24 cellular contexts compared by ENCODE assay signal in the genomic region with DNA sequence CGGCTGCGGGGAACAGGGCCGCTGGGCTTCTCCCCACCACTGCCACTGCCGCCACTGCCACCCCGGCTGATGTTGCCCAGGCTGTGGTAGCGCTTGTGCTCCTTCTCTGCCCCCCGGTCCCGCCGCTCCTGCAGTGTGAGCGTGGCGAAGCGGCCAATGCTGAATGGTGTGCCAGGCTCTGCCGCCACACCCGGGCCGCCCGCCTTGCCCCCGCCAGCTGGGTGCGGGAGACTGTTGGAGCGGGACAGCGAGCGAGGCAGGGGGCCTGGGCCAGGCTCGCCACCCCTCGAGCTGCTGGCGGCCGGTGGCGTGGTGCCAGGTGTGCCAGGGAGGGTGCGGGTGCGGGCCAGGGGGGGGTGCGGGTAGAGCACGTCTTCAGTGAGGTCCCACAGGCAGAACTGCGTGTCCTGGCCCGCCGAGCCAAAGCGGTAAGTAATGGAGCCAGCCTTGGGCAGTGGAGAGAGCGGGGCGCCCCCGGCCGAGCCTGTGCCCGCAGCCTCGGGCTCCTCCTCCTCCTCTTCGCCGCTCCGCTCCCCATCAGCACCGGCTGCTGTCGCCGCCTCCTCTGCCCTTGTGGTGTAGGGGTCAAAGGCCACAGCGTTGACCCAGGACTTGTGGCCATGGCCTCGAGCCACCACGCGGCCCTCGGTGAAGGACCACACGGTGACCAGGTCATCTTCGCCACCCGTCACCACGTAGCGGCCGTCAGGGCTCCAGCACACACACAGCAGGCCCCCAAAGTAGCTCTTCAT. TPM values are rescaled to one million over a fixed set of nuclear protein-coding genes. Genes with fewer than 3 reads are reported as not detected.
DNase-seq lines count a peak whose midpoint lies in the region; ATAC-seq and TF ChIP-seq lines count a peak whose summit lies in the region.
"Had no signal": no experiment of that assay in that cellular context is flagged by ENCODE, and none has a peak within 500 bp of the region (broad histone marks: within the 10 kb centered on the region; RNA-seq: fewer than 3 reads in every experiment).

No MANE protein-coding gene starts in this region.

- H3K27ac ChIP-seq in IMR-90 (ENCODE audit: insufficient read depth, low read length) (no peak overlapping the region), esophagus muscularis mucosa (replicated peaks in 1 of 4) (peak overlapping the region; percentile 94 to 97 (median 95)), sigmoid colon (peak overlapping the region; percentile 96 to 98 (median 98))
- H3K27ac ChIP-seq: C4-2B, WERI-Rb-1 had no signal

- H3K56ac ChIP-seq in IMR-90 (ENCODE audit: extremely low read depth, insufficient read depth, low read length): no peak overlapping the region

- no peak overlapping the region for H3K18ac ChIP-seq in IMR-90 (ENCODE audit: low read depth, low read length)

- no peak overlapping the region for H4K91ac ChIP-seq in IMR-90 (ENCODE audit: insufficient read depth, low read depth, low read length)

- peak overlapping the region; percentile 49 for H2AK9ac ChIP-seq in IMR-90 (replicated peaks; ENCODE audit: low read depth, low read length, poor library complexity)

- H4K8ac ChIP-seq in IMR-90 (ENCODE audit: low read depth in 2 of 2, low read length in 2 of 2): no peak overlapping the region

- no peak for TF ChIP-seq CTCF in IMR-90 (conservative IDR thresholded peaks at IDR 0.05; ENCODE audit: low read depth, low read length)
- TF ChIP-seq CTCF in esophagus muscularis mucosa (IDR thresholded peaks at IDR 0.05): no peak
- TF ChIP-seq CTCF in sigmoid colon (IDR thresholded peaks at IDR 0.05): no peak

- H3K36me3 ChIP-seq in IMR-90 (ENCODE audit: control insufficient read depth, insufficient read depth, low read length): peaks cover 50% of the 10 kb centered on the region
- peaks cover 20 to 62% (median 56%) of the 10 kb centered on the region in 4 donors for H3K36me3 ChIP-seq in esophagus muscularis mucosa
- peaks cover 0 to 60% (median 30%) of the 10 kb centered on the region in 4 donors for H3K36me3 ChIP-seq in sigmoid colon

- H4K20me1 ChIP-seq in IMR-90 (ENCODE audit: insufficient read depth, low read length): peaks cover 13% of the 10 kb centered on the region

- TF ChIP-seq RAD21 in IMR-90 (IDR thresholded peaks at IDR 0.05; ENCODE audit: low read length): no peak

- TF ChIP-seq EP300 in esophagus muscularis mucosa (IDR thresholded peaks at IDR 0.05) (no peak), sigmoid colon (IDR thresholded peaks at IDR 0.05) (no peak)

- H3K27me3 ChIP-seq in IMR-90 (ENCODE audit: control insufficient read depth, insufficient read depth, low read length) (no peaks in the 10 kb centered on the region), esophagus muscularis mucosa (no peaks in the 10 kb centered on the region), sigmoid colon (no peaks in the 10 kb centered on the region)

- H2AK5ac ChIP-seq in IMR-90 (ENCODE audit: low read depth, low read length): no peak overlapping the region

- H3K79me1 ChIP-seq in IMR-90 (ENCODE audit: low read depth in 1 of 2, low read length in 2 of 2): peaks cover 25 to 75% of the 10 kb centered on the region in 2 experiments

- H3K9me3 ChIP-seq in IMR-90 (ENCODE audit: control insufficient read depth, insufficient read depth, low read length): no peaks in the 10 kb centered on the region
- H3K9me3 ChIP-seq in esophagus muscularis mucosa: no peaks in the 10 kb centered on the region
- no peaks in the 10 kb centered on the region for H3K9me3 ChIP-seq in sigmoid colon

- CTCF ChIA-PET in IMR-90 (lab: Yijun Ruan, JAX): no interaction called here

- no peak overlapping the region for H2BK20ac ChIP-seq in IMR-90 (ENCODE audit: low read depth, low read length)

- no peak overlapping the region for H2BK15ac ChIP-seq in IMR-90 (ENCODE audit: low read depth, low read length)

- no peak overlapping the region for H3K4me2 ChIP-seq in IMR-90 (ENCODE audit: low read depth, low read length)

- no peak overlapping the region for H2BK120ac ChIP-seq in IMR-90 (ENCODE audit: low read depth, low read length)

- no peak overlapping the region for H3K9ac ChIP-seq in IMR-90 (ENCODE audit: low read depth, low read length)

- H3K14ac ChIP-seq in IMR-90 (replicated peaks; ENCODE audit: low read depth, low read length): no peak overlapping the region

- H3K4me3 ChIP-seq in IMR-90 (ENCODE audit: insufficient read depth, low read depth, low read length) (no peak overlapping the region), esophagus muscularis mucosa (no peak overlapping the region), sigmoid colon (no peak overlapping the region)

- H2AFZ ChIP-seq in IMR-90 (replicated peaks; ENCODE audit: low read length, poor library complexity): no peak overlapping the region

- H4K5ac ChIP-seq in IMR-90 (ENCODE audit: low read depth, low read length): no peak overlapping the region

- TF ChIP-seq POLR2A in IMR-90 (IDR thresholded peaks at IDR 0.05; ENCODE audit: low read depth, low read length) (no peak), esophagus muscularis mucosa (IDR thresholded peaks at IDR 0.05; ENCODE audit: low read depth) (no peak), sigmoid colon (IDR thresholded peaks at IDR 0.05) (no peak)

- no peak for ATAC-seq in IMR-90 (ENCODE audit: low read depth)
- no peak for ATAC-seq in GM19467 (IDR thresholded peaks at IDR 0.05; ENCODE audit: unreplicated experiment)
- ATAC-seq: SK-N-SH treated with all-trans-retinoic acid at 6 μM for 48 hours had no signal

- H3K23ac ChIP-seq in IMR-90 (ENCODE audit: low read depth, low read length): no peak overlapping the region

- intact Hi-C loops in IMR-90 (cut with micrococcal nuclease): no loop called here
- intact Hi-C loops in esophagus muscularis mucosa (cut with DNase I): no loop called here
- intact Hi-C loops in sigmoid colon (cut with DNase I): loop anchor here (10.0 kb wide), 1 partner anchor 281 kb away; a partner anchor contains a TSS

- in situ Hi-C loops in IMR-90 (cut with MboI; ENCODE audit: low sequenced_read_pairs): no loop called here

- WGBS in IMR-90 (ENCODE audit: extremely low coverage in 2 of 2, insufficient read length in 1 of 2), 2 experiments: 96% methylated on average over 43 of the region's 57 CpGs; no CpG with 5 or more reads in 1 of the 2 experiments
- WGBS in esophagus muscularis mucosa: 88% methylated on average over 28 of the region's 57 CpGs
- WGBS in sigmoid colon, 2 donors: 94 to 95% methylated on average over 57 of the region's 57 CpGs

- H3K4ac ChIP-seq in IMR-90 (ENCODE audit: low read depth, low read length): no peak overlapping the region

- peaks cover 15% of the 10 kb centered on the region; the same call in 1 of the 2 replicates for H3K9me1 ChIP-seq in IMR-90 (ENCODE audit: insufficient read depth, low read length)

- BruUV-seq in IMR-90 (replicated peaks; lab: Mats Ljungman, UMichigan): no TSS peak

- dilution Hi-C loops in IMR-90 (cut with HindIII; ENCODE audit: low sequenced_read_pairs, unreplicated experiment): no loop called here

- no peak for DNase-seq in IMR-90
- no peak for DNase-seq in esophagus muscularis mucosa (ENCODE audit: extremely low spot score)
- no peak for DNase-seq in sigmoid colon
- no peak for DNase-seq in HCEC 1CT
- no peak for DNase-seq in activated naive CD4-positive, alpha-beta T cell (lab: John Stamatoyannopoulos, UW)
- DNase-seq: activated CD4-positive, alpha-beta T cell treated with anti-CD3 and anti-CD28 coated beads, Interleukin-2, amount 50 U/mL, for 1 hour; cerebellar nuclear complex; foreskin melanocyte; GOT3; naive B cell; NCI-H1694 treated with DMSO at 0.1 percent for 48 hours; NCI-H748 treated with DMSO at 0.1 percent for 48 hours; RPMI8226; WERI-Rb-1 had no signal

- H3K4me1 ChIP-seq in IMR-90 (ENCODE audit: control insufficient read depth, insufficient read depth, low read length) (peaks cover 26% of the 10 kb centered on the region), esophagus muscularis mucosa (peaks cover 52 to 72% (median 58%) of the 10 kb centered on the region in 4 donors), sigmoid colon (peaks cover 0 to 51% (median 41%) of the 10 kb centered on the region in 4 donors)

- POLR2A ChIA-PET in IMR-90 (lab: Charles Lee; ENCODE audit: unreplicated experiment): no interaction called here

- H2BK5ac ChIP-seq in IMR-90 (ENCODE audit: low read depth, low read length, poor library complexity, severe bottlenecking): no peak overlapping the region

RNA-seq across cellular contexts. Expression of a gene that starts 3.7 kb away (rescaled TPM):
- 7.9 and 10.0 TPM in 2 replicates for total RNA-seq in IMR-90 (2012; rRNA removed)
- 48.5 and 50.7 TPM in 2 replicates for polyA plus RNA-seq in IMR-90 (2012; rRNA removed)
- 39.1 and 50.8 TPM in 2 replicates for polyA plus RNA-seq in IMR-90 (2012; cell fraction: cytosol; rRNA removed)
- polyA plus RNA-seq in IMR-90 (2012; cell fraction: nucleus; rRNA removed; ENCODE audit: low replicate concordance): 395 and 718 TPM in 2 replicates
- total RNA-seq in esophagus muscularis mucosa: 100 to 1,000 TPM; 247 to 487 (median 347) TPM
- 100 to 1,000 TPM in 3 of 4 donors, 10 to 100 TPM in 1; 62.2 to 219 (median 168) TPM for total RNA-seq in sigmoid colon
- 10 to 100 TPM in 1 of 3 donors, 1 to 10 TPM in 2; 7.2 to 43.0 (median 8.8) TPM for polyA plus RNA-seq in sigmoid colon

RNA-seq across cellular contexts. Expression of a gene that starts 6.7 kb away (rescaled TPM):
- total RNA-seq in IMR-90 (2012; rRNA removed) (9.7 and 10.0 TPM in 2 replicates), esophagus muscularis mucosa (10 to 100 TPM; 56.0 to 88.7 (median 63.3) TPM), sigmoid colon (10 to 100 TPM; 21.1 to 59.5 (median 36.8) TPM)
- polyA plus RNA-seq in IMR-90 (2012; rRNA removed) (28.5 and 33.1 TPM in 2 replicates), sigmoid colon (10 to 100 TPM; 13.2 to 30.4 (median 14.8) TPM)
- 16.5 and 25.3 TPM in 2 replicates for polyA plus RNA-seq in IMR-90 (2012; cell fraction: cytosol; rRNA removed)
- 159 and 263 TPM in 2 replicates for polyA plus RNA-seq in IMR-90 (2012; cell fraction: nucleus; rRNA removed; ENCODE audit: low replicate concordance)

RNA-seq across cellular contexts. Expression of a gene that starts 16.9 kb away (rescaled TPM):
- total RNA-seq in IMR-90 (2012; rRNA removed) (0.90 and 1.4 TPM in 2 replicates), esophagus muscularis mucosa (10 to 100 TPM; 18.2 to 39.9 (median 28.8) TPM), sigmoid colon (10 to 100 TPM; 16.8 to 20.7 (median 18.7) TPM)
- polyA plus RNA-seq in IMR-90 (2012; rRNA removed) (15.5 TPM in 2 replicates), sigmoid colon (10 to 100 TPM in 1 of 3 donors, 1 to 10 TPM in 2; 4.2 to 11.6 (median 7.8) TPM)
- 11.5 and 18.1 TPM in 2 replicates for polyA plus RNA-seq in IMR-90 (2012; cell fraction: cytosol; rRNA removed)
- polyA plus RNA-seq in IMR-90 (2012; cell fraction: nucleus; rRNA removed; ENCODE audit: low replicate concordance): 24.5 and 68.5 TPM in 2 replicates

RNA-seq across cellular contexts. Expression of a gene that starts 29.2 kb away (rescaled TPM):
- total RNA-seq in IMR-90 (2012; rRNA removed) (under 0.01 TPM in 2 replicates), esophagus muscularis mucosa (under 1 TPM in 1 of 4 donors, not detected in 3; 0.11 TPM), sigmoid colon (not detected)
- polyA plus RNA-seq in IMR-90 (2012; rRNA removed) (0.09 TPM in 1 of 2 replicates, not detected in the other), sigmoid colon (under 1 TPM in 1 of 3 donors, not detected in 2; 0.12 TPM)
- polyA plus RNA-seq in IMR-90 (2012; cell fraction: cytosol; rRNA removed): 0.04 TPM in 1 of 2 replicates, not detected in the other
- polyA plus RNA-seq in IMR-90 (2012; cell fraction: nucleus; rRNA removed; ENCODE audit: low replicate concordance): 0.04 and 0.05 TPM in 2 replicates
- total RNA-seq: epithelial cell of proximal tubule had no signal
- polyA plus RNA-seq: AG04450, keratinocyte had no signal

RNA-seq across cellular contexts. Expression of a gene that starts 52.7 kb away (rescaled TPM):
- not detected in 2 replicates for total RNA-seq in IMR-90 (2012; rRNA removed)
- not detected in 2 replicates for polyA plus RNA-seq in IMR-90 (2012; rRNA removed)
- not detected in 2 replicates for polyA plus RNA-seq in IMR-90 (2012; cell fraction: cytosol; rRNA removed)
- polyA plus RNA-seq in IMR-90 (2012; cell fraction: nucleus; rRNA removed; ENCODE audit: low replicate concordance): not detected in 2 replicates
- total RNA-seq in esophagus muscularis mucosa: not detected
- not detected for total RNA-seq in sigmoid colon
- polyA plus RNA-seq in sigmoid colon: not detected
- total RNA-seq: activated T-helper 1 cell treated with anti-CD3 and anti-CD28 coated beads, Interleukin-12 subunit alpha, Interleukin-12 subunit beta, Interleukin-2, Interleukin-4 antibody, amounts not matched to agents 30 ng/mL and 10 ng/mL and 1 ng/mL, durations not matched to agents 14 hours and 24 hours and 36 hours; astrocyte; epithelial cell of proximal tubule; LHCN-M2; omental fat pad had no signal
- polyA plus RNA-seq: AG04450, keratinocyte had no signal
